Comparison of ENCODE assay signal across 1 cellular context in the genomic region with DNA sequence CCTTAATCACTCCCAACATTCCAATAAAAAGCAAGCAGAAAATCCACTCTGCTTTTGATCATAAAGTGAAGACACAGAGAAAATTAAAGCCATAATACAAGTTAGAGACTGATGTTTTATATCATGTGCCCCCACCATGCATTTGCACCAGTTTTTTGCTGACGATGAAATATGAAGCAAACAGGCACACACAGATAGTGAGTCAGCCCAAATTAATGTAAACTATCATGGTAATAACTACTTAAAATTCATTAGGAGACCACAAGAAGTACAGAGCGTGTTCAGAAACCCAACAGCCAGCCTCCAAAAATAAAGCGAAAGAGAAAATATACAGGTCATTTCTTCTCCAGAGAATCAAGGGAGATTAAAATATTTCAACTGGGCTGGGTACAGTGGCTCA.
TF ChIP-seq lines count a peak whose summit lies in the region.

No MANE protein-coding gene starts in this region.

TF ChIP-seq in SK-N-SH, 30 proteins besides CTCF, POLR2A, EP300 and RAD21 (continued from another document):
- TF ChIP-seq, protein P1, sequence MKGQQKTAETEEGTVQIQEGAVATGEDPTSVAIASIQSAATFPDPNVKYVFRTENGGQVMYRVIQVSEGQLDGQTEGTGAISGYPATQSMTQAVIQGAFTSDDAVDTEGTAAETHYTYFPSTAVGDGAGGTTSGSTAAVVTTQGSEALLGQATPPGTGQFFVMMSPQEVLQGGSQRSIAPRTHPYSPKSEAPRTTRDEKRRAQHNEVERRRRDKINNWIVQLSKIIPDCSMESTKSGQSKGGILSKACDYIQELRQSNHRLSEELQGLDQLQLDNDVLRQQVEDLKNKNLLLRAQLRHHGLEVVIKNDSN (IDR thresholded peaks at IDR 0.05; ENCODE audit: borderline replicate concordance, low read depth): no peak
- no peak for TF ChIP-seq FOXJ3 (CRISPR knock-in tag; IDR thresholded peaks at IDR 0.05)
- TF ChIP-seq NFIC (IDR thresholded peaks at IDR 0.05; ENCODE audit: borderline replicate concordance): no peak
- no peak for TF ChIP-seq SMC3 (IDR thresholded peaks at IDR 0.05; ENCODE audit: low read depth, low read length)
